In genomic region chr1:226645279-226645976, GRCh38 we compare ENCODE assay signal across 13 cellular contexts.
DNase-seq lines count a peak whose midpoint lies in the region; ATAC-seq, FAIRE-seq and TF ChIP-seq lines count a peak whose summit lies in the region.
"Had no signal": no experiment of that assay in that cellular context is flagged by ENCODE, and none has a peak within 500 bp of the region (broad histone marks: within the 10 kb centered on the region; RNA-seq: fewer than 3 reads in every experiment).

No MANE protein-coding gene starts in this region.

- H3K27ac ChIP-seq in right atrium auricular region = no peak overlapping the region
- no peak overlapping the region for H3K27ac ChIP-seq in astrocyte (ENCODE audit: low read depth, low read length)
- H3K27ac ChIP-seq in naive thymus-derived CD4-positive, alpha-beta T cell (ENCODE audit: low read depth, low read length) = peak overlapping the region; percentile 69
- peak overlapping the region; percentile 25 for H3K27ac ChIP-seq in vagina
- H3K27ac ChIP-seq: epithelial cell of prostate had no signal

- H3K4me3 Mint-ChIP-seq in astrocyte (ENCODE audit: unreplicated experiment) = peak overlapping the region; percentile 22
- peak overlapping the region; percentile 47 to 87 (median 76) for H3K4me3 Mint-ChIP-seq in naive thymus-derived CD4-positive, alpha-beta T cell
- H3K4me3 Mint-ChIP-seq: nephron had no signal

- no peak overlapping the region for H3K4me2 ChIP-seq in astrocyte (ENCODE audit: low read length)

- peaks cover 7% of the 10 kb centered on the region for H3K27me3 Mint-ChIP-seq in astrocyte (ENCODE audit: low read depth, unreplicated experiment)
- H3K27me3 Mint-ChIP-seq in naive thymus-derived CD4-positive, alpha-beta T cell = no peaks in the 10 kb centered on the region

- peaks cover 3% of the 10 kb centered on the region for H4K20me1 ChIP-seq in astrocyte (ENCODE audit: insufficient read depth, low read length)

- POLR2A ChIA-PET in naive thymus-derived CD4-positive, alpha-beta T cell (lab: Charles Lee) = interaction anchor here (0.8 to 2.1 kb wide), 7 partner anchors 8 to 207 kb away, joined by 3 to 8 read pairs (median 3); no protein-coding TSS in a partner anchor

- ATAC-seq in Right ventricle myocardium inferior (peak; percentile 36), GM19463 (IDR thresholded peaks at IDR 0.05; ENCODE audit: unreplicated experiment) (no peak)
- ATAC-seq in naive thymus-derived CD4-positive, alpha-beta T cell = no peak

- TF ChIP-seq POLR2A in vagina (IDR thresholded peaks at IDR 0.05) = no peak

- DNase-seq in Right ventricle myocardium inferior (ENCODE audit: missing footprints) = peak; percentile 30
- DNase-seq in right atrium auricular region (ENCODE audit: low spot score) = no peak
- DNase-seq in astrocyte (ENCODE audit: low read depth) = no peak
- DNase-seq in naive thymus-derived CD4-positive, alpha-beta T cell = peak in 1 of 9 donors; percentile 29
- no peak for DNase-seq in vagina (ENCODE audit: extremely low spot score in 2 of 2)
- DNase-seq in SIG-M5 treated with dmso at 0.1 percent for 504 hours (lab: John Stamatoyannopoulos, UW; ENCODE audit: unreplicated experiment) = no peak
- no peak for DNase-seq in SW480 (ENCODE audit: low spot score)
- DNase-seq: GDM1, NCI-H1694, NCI-H774 had no signal

- H3K36me3 ChIP-seq in right atrium auricular region (peaks cover 30% of the 10 kb centered on the region), astrocyte (ENCODE audit: insufficient read depth, low read length) (no peaks in the 10 kb centered on the region), vagina (peaks cover 0 to 38% of the 10 kb centered on the region in 2 donors)
- peaks cover 24 to 88% (median 31%) of the 10 kb centered on the region in 3 experiments for H3K36me3 ChIP-seq in naive thymus-derived CD4-positive, alpha-beta T cell (ENCODE audit: control insufficient read depth in 2 of 3, insufficient read depth in 3 of 3, low read length in 3 of 3)

- peak overlapping the region; percentile 16 for H3K9ac ChIP-seq in astrocyte (ENCODE audit: low read length)

- no peak overlapping the region for H3K27ac Mint-ChIP-seq in astrocyte (ENCODE audit: unreplicated experiment)
- peak overlapping the region; percentile 69 to 97 (median 94) for H3K27ac Mint-ChIP-seq in naive thymus-derived CD4-positive, alpha-beta T cell
- H3K27ac Mint-ChIP-seq: nephron had no signal

- TF ChIP-seq CTCF in right atrium auricular region (IDR thresholded peaks at IDR 0.05) = no peak
- TF ChIP-seq CTCF in astrocyte (IDR thresholded peaks at IDR 0.05; ENCODE audit: insufficient read depth, low read depth, low read length) = no peak
- TF ChIP-seq CTCF in vagina (IDR thresholded peaks at IDR 0.05) = no peak

- H3K9me3 Mint-ChIP-seq in astrocyte (ENCODE audit: unreplicated experiment) = no peaks in the 10 kb centered on the region
- peaks cover 0 to 2% (median 0%) of the 10 kb centered on the region in 11 donors for H3K9me3 Mint-ChIP-seq in naive thymus-derived CD4-positive, alpha-beta T cell
- H3K9me3 Mint-ChIP-seq: nephron had no signal

- H3K4me3 ChIP-seq in right atrium auricular region = no peak overlapping the region
- no peak overlapping the region for H3K4me3 ChIP-seq in astrocyte (ENCODE audit: insufficient read depth, low read depth, low read length)
- no peak overlapping the region for H3K4me3 ChIP-seq in naive thymus-derived CD4-positive, alpha-beta T cell (ENCODE audit: low read length)
- no peak overlapping the region for H3K4me3 ChIP-seq in vagina

- no peak for FAIRE-seq in astrocyte (lab: Jason Lieb, UNC)

- no peak overlapping the region for H2AFZ ChIP-seq in astrocyte (ENCODE audit: low read depth, low read length)

- H3K79me2 ChIP-seq in astrocyte (ENCODE audit: insufficient read depth, low read length) = no peaks in the 10 kb centered on the region

- no peaks in the 10 kb centered on the region for H3K9me3 ChIP-seq in right atrium auricular region
- H3K9me3 ChIP-seq in astrocyte (ENCODE audit: insufficient read depth, low read depth, low read length) = no peaks in the 10 kb centered on the region
- no peaks in the 10 kb centered on the region for H3K9me3 ChIP-seq in naive thymus-derived CD4-positive, alpha-beta T cell (ENCODE audit: control insufficient read depth in 2 of 3, low read length in 3 of 3)
- no peaks in the 10 kb centered on the region for H3K9me3 ChIP-seq in vagina

- H3K4me1 ChIP-seq in right atrium auricular region = peaks cover 0 to 41% of the 10 kb centered on the region in 2 donors
- peaks cover 33% of the 10 kb centered on the region for H3K4me1 ChIP-seq in astrocyte (ENCODE audit: insufficient read depth, low read length)
- peaks cover 44 to 65% of the 10 kb centered on the region in 2 donors for H3K4me1 ChIP-seq in naive thymus-derived CD4-positive, alpha-beta T cell (ENCODE audit: control insufficient read depth in 2 of 2, insufficient read depth in 2 of 2, low read length in 2 of 2)
- H3K4me1 ChIP-seq in vagina = peaks cover 26% of the 10 kb centered on the region

- peaks cover 26% of the 10 kb centered on the region for H3K4me1 Mint-ChIP-seq in astrocyte (ENCODE audit: low read depth, unreplicated experiment)
- peaks cover 2 to 89% (median 54%) of the 10 kb centered on the region in 7 donors for H3K4me1 Mint-ChIP-seq in naive thymus-derived CD4-positive, alpha-beta T cell

- H3K27me3 ChIP-seq in right atrium auricular region = no peaks in the 10 kb centered on the region
- H3K27me3 ChIP-seq in astrocyte (ENCODE audit: insufficient read depth, low read length) = no peaks in the 10 kb centered on the region
- no peaks in the 10 kb centered on the region for H3K27me3 ChIP-seq in naive thymus-derived CD4-positive, alpha-beta T cell (ENCODE audit: control insufficient read depth in 2 of 2, insufficient read depth in 2 of 2, low read length in 2 of 2)
- H3K27me3 ChIP-seq in vagina = no peaks in the 10 kb centered on the region

- CTCF ChIA-PET in naive thymus-derived CD4-positive, alpha-beta T cell (lab: Charles Lee) = interaction anchor here (1.5 to 2.2 kb wide), 2 partner anchors 11 to 43 kb away, joined by 7 to 13 read pairs; no protein-coding TSS in a partner anchor

- intact Hi-C loops in Right ventricle myocardium inferior (cut with DNase I) (loop anchor here (5.0 kb wide), 1 partner anchor 37 kb away; no protein-coding TSS in a partner anchor), vagina (cut with DNase I) (no loop called here)
- intact Hi-C loops in naive thymus-derived CD4-positive, alpha-beta T cell (cut with micrococcal nuclease) = loop anchor here in 1 of 2 donors (1.0 kb wide), 1 partner anchor 8 kb away; no protein-coding TSS in a partner anchor

- H3K36me3 Mint-ChIP-seq in astrocyte (ENCODE audit: low read depth, unreplicated experiment) = peaks cover 9% of the 10 kb centered on the region
- H3K36me3 Mint-ChIP-seq in naive thymus-derived CD4-positive, alpha-beta T cell = peaks cover 9 to 41% (median 17%) of the 10 kb centered on the region in 5 donors

Comparison
In these comparisons a context has a peak if more than half of its experiments do, and no peak if none do; other contexts are left out.
1. H3K27ac ChIP-seq: peak in naive thymus-derived CD4-positive, alpha-beta T cell (single experiment) and vagina (single experiment); none in right atrium auricular region (0 of 2) and astrocyte (single experiment).